17 cellular contexts compared by ENCODE assay signal in genomic region chr4:183074288-183074990, GRCh38. TPM values are rescaled to one million over a fixed set of nuclear protein-coding genes. Genes with fewer than 3 reads are reported as not detected.
A peak's percentile ranks its signal among the peaks of the same experiment; 100 is the strongest.
DNase-seq lines count a peak whose midpoint lies in the region; FAIRE-seq and TF ChIP-seq lines count a peak whose summit lies in the region.
"Had no signal": no experiment of that assay in that cellular context is flagged by ENCODE, and none has a peak within 500 bp of the region (broad histone marks: within the 10 kb centered on the region; RNA-seq: fewer than 3 reads in every experiment).

No MANE protein-coding gene starts in this region.

- TF ChIP-seq EP300 in esophagus muscularis mucosa (IDR thresholded peaks at IDR 0.05) = no peak

- H3K4me3 Mint-ChIP-seq in endothelial cell (ENCODE audit: unreplicated experiment) = no peak overlapping the region
- H3K4me3 Mint-ChIP-seq: activated CD4-positive, alpha-beta T cell treated with anti-CD3 and anti-CD28 coated beads, Interleukin-2, amount 10 ng/mL, durations not matched to agents 7 days and 5 days; activated T-cell treated with anti-CD3 and anti-CD28 coated beads, Interleukin-2, amount 50 U/mL, for 4 hours; CD4-positive, CD25-positive, alpha-beta regulatory T cell; dendritic cell treated with granulocyte-macrophage colony-stimulating factor and Interleukin-4, amounts not matched to agents 40 ng/mL and 50 ng/mL, for 4 days; IgD-negative memory B cell had no signal

- TF ChIP-seq POLR2A in esophagus muscularis mucosa (IDR thresholded peaks at IDR 0.05; ENCODE audit: low read depth) = no peak

- H3K36me3 Mint-ChIP-seq in endothelial cell (ENCODE audit: low read depth, unreplicated experiment) = no peaks in the 10 kb centered on the region
- H3K36me3 Mint-ChIP-seq: CD4-positive, CD25-positive, alpha-beta regulatory T cell; IgD-negative memory B cell had no signal

- TF ChIP-seq CTCF in osteoblast (IDR thresholded peaks at IDR 0.05; ENCODE audit: extremely low read depth, low read depth, low read length) (no peak), esophagus muscularis mucosa (IDR thresholded peaks at IDR 0.05) (no peak), endothelial cell (IDR thresholded peaks at IDR 0.05; ENCODE audit: unreplicated experiment) (no peak)

- no peaks in the 10 kb centered on the region for H3K9me3 Mint-ChIP-seq in endothelial cell (ENCODE audit: unreplicated experiment)
- H3K9me3 Mint-ChIP-seq: activated CD4-positive, alpha-beta T cell treated with anti-CD3 and anti-CD28 coated beads, Interleukin-2, amount 10 ng/mL, durations not matched to agents 7 days and 5 days had no signal

- no peaks in the 10 kb centered on the region for H3K36me3 ChIP-seq in osteoblast (ENCODE audit: insufficient read depth, low read length)
- no peaks in the 10 kb centered on the region for H3K36me3 ChIP-seq in esophagus muscularis mucosa
- no peaks in the 10 kb centered on the region for H3K36me3 ChIP-seq in small intestine (ENCODE audit: control insufficient read depth in 2 of 2, insufficient read depth in 2 of 2, low read length in 2 of 2)
- H3K36me3 ChIP-seq: adrenal gland, prostate gland had no signal

- H3K4me1 ChIP-seq in osteoblast (ENCODE audit: insufficient read depth, low read length) = peaks cover 8% of the 10 kb centered on the region
- H3K4me1 ChIP-seq in esophagus muscularis mucosa = peaks cover 0 to 3% (median 0%) of the 10 kb centered on the region in 4 donors
- H3K4me1 ChIP-seq in small intestine (ENCODE audit: control insufficient read depth in 2 of 2, insufficient read depth in 1 of 2, low read depth in 1 of 2, low read length in 1 of 2) = no peaks in the 10 kb centered on the region
- H3K4me1 ChIP-seq: adrenal gland, prostate gland had no signal

- no peak overlapping the region for H2AFZ ChIP-seq in osteoblast (ENCODE audit: low read length)

- DNase-seq in ELF-1 (ENCODE audit: low read depth, low spot score) (peak; percentile 38), NCI-H226 (peak; percentile 61), hepatic stellate cell (ENCODE audit: low spot score) (peak; percentile 32), osteoblast (ENCODE audit: insufficient read length, low spot score, missing footprints) (peak; percentile 75), esophagus muscularis mucosa (ENCODE audit: extremely low spot score) (no peak), small intestine (no peak), endothelial cell (ENCODE audit: low spot score) (no peak), AML-193 (lab: John Stamatoyannopoulos, UW) (no peak)
- DNase-seq: Right ventricle myocardium superior had no signal

- H3K4me3 ChIP-seq in osteoblast (ENCODE audit: insufficient read depth, low read length) (no peak overlapping the region), esophagus muscularis mucosa (no peak overlapping the region), small intestine (ENCODE audit: low read depth in 1 of 2, low read length in 2 of 2) (no peak overlapping the region)
- H3K4me3 ChIP-seq: adrenal gland, prostate gland had no signal

- 94% methylated on average over 7 of the region's 7 CpGs for WGBS in esophagus muscularis mucosa
- 76 to 82% (median 82%) methylated on average over 7 of the region's 7 CpGs for WGBS in small intestine, 3 donors

- H4K20me1 ChIP-seq in osteoblast (ENCODE audit: insufficient read depth, low read length) = no peaks in the 10 kb centered on the region

- FAIRE-seq in small intestine (lab: Jason Lieb, UNC) = no peak
- FAIRE-seq: GM12892 had no signal

- no peaks in the 10 kb centered on the region for H3K9me3 ChIP-seq in osteoblast (ENCODE audit: low read depth, low read length)
- peaks cover 0 to 8% (median 0%) of the 10 kb centered on the region in 4 donors for H3K9me3 ChIP-seq in esophagus muscularis mucosa
- no peaks in the 10 kb centered on the region for H3K9me3 ChIP-seq in small intestine (ENCODE audit: control insufficient read depth, low read depth)
- H3K9me3 ChIP-seq: adrenal gland, prostate gland had no signal

- no peaks in the 10 kb centered on the region for H3K79me2 ChIP-seq in osteoblast (ENCODE audit: insufficient read depth, low read length)

- H3K27ac ChIP-seq in osteoblast (ENCODE audit: low read depth, low read length) (no peak overlapping the region), esophagus muscularis mucosa (replicated peaks in 1 of 4) (no peak overlapping the region), small intestine (ENCODE audit: low read depth in 1 of 2, low read length in 1 of 2) (no peak overlapping the region)
- H3K27ac ChIP-seq: adrenal gland, prostate gland had no signal

- no peak overlapping the region for H3K27ac Mint-ChIP-seq in endothelial cell (ENCODE audit: unreplicated experiment)
- H3K27ac Mint-ChIP-seq: activated CD4-positive, alpha-beta T cell treated with anti-CD3 and anti-CD28 coated beads, Interleukin-2, amount 10 ng/mL, durations not matched to agents 7 days and 5 days; CD4-positive, CD25-positive, alpha-beta regulatory T cell; dendritic cell treated with granulocyte-macrophage colony-stimulating factor and Interleukin-4, amounts not matched to agents 40 ng/mL and 50 ng/mL, for 4 days had no signal

- H3K4me1 Mint-ChIP-seq in endothelial cell (ENCODE audit: unreplicated experiment) = peaks cover 5% of the 10 kb centered on the region
- H3K4me1 Mint-ChIP-seq: activated CD4-positive, alpha-beta T cell treated with anti-CD3 and anti-CD28 coated beads, Interleukin-2, amount 10 ng/mL, durations not matched to agents 7 days and 5 days; CD4-positive, CD25-positive, alpha-beta regulatory T cell had no signal

- H3K27me3 ChIP-seq in osteoblast (ENCODE audit: insufficient read depth, low read length) = no peaks in the 10 kb centered on the region
- no peaks in the 10 kb centered on the region for H3K27me3 ChIP-seq in esophagus muscularis mucosa
- H3K27me3 ChIP-seq in small intestine (ENCODE audit: control insufficient read depth in 2 of 2, insufficient read depth in 2 of 2, low read length in 2 of 2) = no peaks in the 10 kb centered on the region
- H3K27me3 ChIP-seq: adrenal gland had no signal

- no peak overlapping the region for H3K4me2 ChIP-seq in osteoblast (ENCODE audit: insufficient read depth, low read length)

- peaks cover 8% of the 10 kb centered on the region for H3K27me3 Mint-ChIP-seq in endothelial cell (ENCODE audit: unreplicated experiment)

- intact Hi-C loops in esophagus muscularis mucosa (cut with DNase I) = loop anchor here (5.0 kb wide), 1 partner anchor 137 kb away; no protein-coding TSS in a partner anchor

RNA-seq across cellular contexts. Expression of gene WWC2, which starts 24.6 kb away (rescaled TPM):
- total RNA-seq in osteoblast = 33.3 and 35.1 TPM in 2 replicates
- 10 to 100 TPM; 28.2 to 38.5 (median 37.0) TPM for total RNA-seq in esophagus muscularis mucosa
- polyA plus RNA-seq in small intestine = 1 to 10 TPM in 2 of 3 donors, under 1 TPM in 1; 0.22 to 2.5 (median 1.6) TPM
- total RNA-seq in endothelial cell (ENCODE audit: unreplicated experiment) = 32.0 TPM

Comparison
In these comparisons a context has a peak if more than half of its experiments do, and no peak if none do; other contexts are left out.
1. DNase-seq: peak in ELF-1 (single experiment), NCI-H226 (single experiment), hepatic stellate cell (single experiment) and osteoblast (single experiment); none in esophagus muscularis mucosa (single experiment), small intestine (single experiment), endothelial cell (single experiment) and AML-193 (0 of 2).